17 cellular contexts compared by ENCODE assay signal in the genomic region with DNA sequence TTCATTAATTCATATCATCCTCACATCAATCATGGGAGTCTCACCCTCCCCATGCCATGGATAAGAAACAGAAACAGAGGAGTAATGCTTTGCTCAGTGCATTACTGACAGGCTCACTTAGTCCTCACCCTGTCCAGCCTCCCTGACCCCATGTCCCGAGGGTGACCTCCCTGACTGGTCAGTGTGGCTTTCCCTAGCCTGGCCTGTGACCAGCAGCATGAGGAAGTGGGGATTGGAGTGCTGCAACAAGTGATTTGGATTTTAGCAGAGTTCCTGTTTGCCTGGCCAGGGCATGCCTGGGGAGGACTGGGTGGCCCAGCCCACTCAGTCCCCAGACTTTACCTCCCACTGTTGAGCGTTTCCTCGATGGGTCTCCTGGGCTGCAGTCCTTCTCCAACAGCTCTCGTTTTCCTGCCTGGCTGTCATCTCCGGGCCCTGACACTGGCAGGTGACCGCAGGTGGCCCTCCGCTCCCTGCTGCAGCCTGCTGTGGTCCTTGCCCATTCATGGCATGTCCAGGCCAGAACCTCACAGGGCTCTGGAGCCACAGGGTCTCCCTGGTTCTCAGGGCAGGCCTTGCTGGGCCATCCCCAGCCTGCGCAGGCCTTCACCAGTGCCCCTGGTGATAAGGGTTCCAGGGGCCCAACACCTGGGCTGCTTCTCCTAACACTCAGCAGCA. TPM values are rescaled to one million over a fixed set of nuclear protein-coding genes. Genes with fewer than 3 reads are reported as not detected.
A peak's percentile ranks its signal among the peaks of the same experiment; 100 is the strongest.
DNase-seq lines count a peak whose midpoint lies in the region; FAIRE-seq and TF ChIP-seq lines count a peak whose summit lies in the region.
"Had no signal": no experiment of that assay in that cellular context is flagged by ENCODE, and none has a peak within 500 bp of the region (broad histone marks: within the 10 kb centered on the region; RNA-seq: fewer than 3 reads in every experiment).

No MANE protein-coding gene starts in this region.

- no peak overlapping the region for H3K27ac ChIP-seq in testis
- H3K27ac ChIP-seq: coronary artery, SK-N-MC had no signal

- peak; percentile 51 for DNase-seq in SKM-1 (lab: John Stamatoyannopoulos, UW; ENCODE audit: unreplicated experiment)
- peak; percentile 50 to 54 for DNase-seq in frontal cortex (ENCODE audit: low spot score in 2 of 2)
- peak; percentile 27 for DNase-seq in myocyte (ENCODE audit: low read depth)
- DNase-seq in testis: peak; percentile 58
- DNase-seq in NCI-H82 (lab: John Stamatoyannopoulos, UW): no peak
- no peak for DNase-seq in GM20000 (ENCODE audit: low spot score)
- DNase-seq in NCI-H187 (lab: John Stamatoyannopoulos, UW): no peak
- no peak for DNase-seq in COLO668 (lab: John Stamatoyannopoulos, UW; ENCODE audit: unreplicated experiment)
- DNase-seq: activated CD4-positive, CD25-positive, alpha-beta regulatory T cell; activated CD8-positive, alpha-beta memory T cell treated with anti-CD3 and anti-CD28 coated beads, Interleukin-2, amount 50 U/mL, for 48 hours; GF-D8; stimulated activated naive CD4-positive, alpha-beta T cell treated with Interleukin-2 at 50 U/mL for 16 hours had no signal

- H3K4me1 ChIP-seq in testis: peaks cover 42% of the 10 kb centered on the region

- no peak for TF ChIP-seq CTCF in testis (IDR thresholded peaks at IDR 0.05)
- no peak for TF ChIP-seq CTCF in GM20000 (IDR thresholded peaks at IDR 0.05; ENCODE audit: extremely low read depth, missing control alignments)

- no peaks in the 10 kb centered on the region for H3K9me3 ChIP-seq in testis

- no peak for FAIRE-seq in frontal cortex (lab: Jason Lieb, UNC)
- FAIRE-seq: GM18507, H54 had no signal

- H3K27me3 ChIP-seq in testis: no peaks in the 10 kb centered on the region

- intact Hi-C loops in testis (cut with DNase I; ENCODE audit: low total_unique reads): loop anchor here (5.0 kb wide), 1 partner anchor 202 kb away; no protein-coding TSS in a partner anchor

- no peak for TF ChIP-seq POLR2A in testis (IDR thresholded peaks at IDR 0.05)

- no peaks in the 10 kb centered on the region for H3K36me3 ChIP-seq in testis (ENCODE audit: low read depth, missing control alignments)

- 71 to 82% methylated on average over 2 to 8 of the region's 8 CpGs for WGBS in testis, 2 donors

- H3K4me3 ChIP-seq in testis: no peak overlapping the region
- H3K4me3 ChIP-seq: SK-N-MC had no signal

RNA-seq across cellular contexts. Expression of gene TMIE, which starts 1.2 kb away (rescaled TPM):
- total RNA-seq in frontal cortex (1.2 TPM), myocyte (0.42 and 0.43 TPM in 2 replicates), testis (1 to 10 TPM; 1.5 to 2.3 TPM)
- 0.30 TPM for polyA plus RNA-seq in myocyte (2012)
- polyA plus RNA-seq in testis (ENCODE audit: insufficient read depth, low read depth, low replicate concordance): 1.8 TPM

RNA-seq across cellular contexts. Expression of gene ALS2CL, which starts 6.5 kb away (rescaled TPM):
- 1.2 TPM for total RNA-seq in frontal cortex
- 15.0 and 19.6 TPM in 2 replicates for total RNA-seq in myocyte
- polyA plus RNA-seq in myocyte (2012): 6.9 TPM
- total RNA-seq in testis: 10 to 100 TPM in 1 of 2 donors, 1 to 10 TPM in 1; 5.4 to 11.2 TPM
- 4.4 TPM for polyA plus RNA-seq in testis (ENCODE audit: insufficient read depth, low read depth, low replicate concordance)

RNA-seq across cellular contexts. Expression of gene PRSS50, which starts 17.7 kb away (rescaled TPM):
- total RNA-seq in frontal cortex: not detected
- total RNA-seq in myocyte: 0.45 and 0.68 TPM in 2 replicates
- polyA plus RNA-seq in myocyte (2012): 0.04 TPM
- total RNA-seq in testis: 1 to 10 TPM; 3.8 to 6.2 TPM
- polyA plus RNA-seq in testis (ENCODE audit: insufficient read depth, low read depth, low replicate concordance): 0.92 TPM
- total RNA-seq: fibroblast of lung had no signal
- polyA plus RNA-seq: fibroblast of lung had no signal

Comparison
In these comparisons a context has a peak if more than half of its experiments do, and no peak if none do; other contexts are left out.
1. DNase-seq: peak in SKM-1 (single experiment), frontal cortex (2 of 2), myocyte (single experiment) and testis (single experiment); none in NCI-H82 (single experiment), GM20000 (single experiment), NCI-H187 (0 of 2) and COLO668 (single experiment).